In genomic region chr14:77638738-77639137, GRCh38 we compare ENCODE assay signal across 17 cellular contexts. TPM values are rescaled to one million over a fixed set of nuclear protein-coding genes. Genes with fewer than 3 reads are reported as not detected.
DNase-seq lines count a peak whose midpoint lies in the region; ATAC-seq and TF ChIP-seq lines count a peak whose summit lies in the region.
"Had no signal": no experiment of that assay in that cellular context is flagged by ENCODE, and none has a peak within 500 bp of the region (broad histone marks: within the 10 kb centered on the region; RNA-seq: fewer than 3 reads in every experiment).

No MANE protein-coding gene starts in this region.

- no peaks in the 10 kb centered on the region for H4K20me1 ChIP-seq in HCT116 (ENCODE audit: insufficient read depth)

- no peak overlapping the region for H2AFZ ChIP-seq in HCT116 (ENCODE audit: low read depth, low read length, poor library complexity, severe bottlenecking)

- H3K4me1 ChIP-seq in HCT116 (ENCODE audit: control insufficient read depth in 1 of 2, insufficient read depth in 2 of 2, low read length in 2 of 2): peaks cover 0 to 9% of the 10 kb centered on the region in 2 experiments; a peak in 3 of 4 replicates

- H3K36me3 ChIP-seq in HCT116 (ENCODE audit: control insufficient read depth in 1 of 2, insufficient read depth in 2 of 2, low read length in 2 of 2): no peaks in the 10 kb centered on the region
- H3K36me3 ChIP-seq: colonic mucosa, heart right ventricle had no signal

- intact Hi-C loops in HCT116 (cut with micrococcal nuclease): no loop called here

- no peaks in the 10 kb centered on the region for H3K9me2 ChIP-seq in HCT116 (ENCODE audit: insufficient read depth)

- H3K4me2 ChIP-seq in HCT116 (ENCODE audit: low read length): peak overlapping the region; percentile 29

- POLR2A ChIA-PET in HCT116 (lab: Charles Lee): no interaction called here

- no peaks in the 10 kb centered on the region for H3K79me2 ChIP-seq in HCT116 (ENCODE audit: insufficient read depth, low read length)

- H3K27ac ChIP-seq in HCT116 (ENCODE audit: low read depth, low read length): no peak overlapping the region
- H3K27ac ChIP-seq: colonic mucosa, heart right ventricle had no signal

- BruUV-seq in HCT116 (replicated peaks; lab: Mats Ljungman, UMichigan): no TSS peak

- TF ChIP-seq RAD21 in HCT116 (IDR thresholded peaks at IDR 0.05; ENCODE audit: low read depth): no peak

- TF ChIP-seq CTCF in HCT116 (IDR thresholded peaks at IDR 0.05 in 2 of 3, conservative IDR thresholded peaks at IDR 0.05 in 1 of 3; ENCODE audit: borderline replicate concordance in 1 of 3, insufficient read depth in 1 of 3, low read depth in 2 of 3, low read length in 2 of 3) (no peak), foreskin fibroblast (IDR thresholded peaks at IDR 0.05; ENCODE audit: low read depth, low read length) (no peak)

- H3K9me3 ChIP-seq in HCT116 (ENCODE audit: control insufficient read depth in 1 of 2, insufficient read depth in 1 of 2, low read depth in 1 of 2, low read length in 2 of 2): no peaks in the 10 kb centered on the region; a peak in 1 of 4 replicates
- H3K9me3 ChIP-seq: colonic mucosa had no signal

- CTCF ChIA-PET in HCT116 (lab: Charles Lee): no interaction called here

- RAD21 ChIA-PET in HCT116 (lab: Charles Lee; ENCODE audit: low non-redundant PET in 1 of 2, low total read pairs in 2 of 2, uncharacterized antibody in 2 of 2, unreplicated experiment in 2 of 2): no interaction called here

- no peak for DNase-seq in HCT116 (ENCODE audit: low read depth, low spot score)
- DNase-seq in T1000 (lab: John Stamatoyannopoulos, UW): peak; percentile 16
- peak; percentile 94 for DNase-seq in foreskin fibroblast
- DNase-seq in stromal cell of bone marrow (ENCODE audit: low read depth): peak; percentile 72
- DNase-seq in NCI-H1092 (lab: John Stamatoyannopoulos, UW): no peak
- DNase-seq: activated gamma-delta T cell treated with Interleukin-2 at 50 U/mL for 16 hours, colonic mucosa, DMS79 treated with DMSO at 0.1 percent for 48 hours, heart right ventricle, NCI-H1436, NCI-H82, posterior cingulate gyrus, substantia nigra, T-cell had no signal

- no peak for TF ChIP-seq POLR2A in HCT116 (IDR thresholded peaks at IDR 0.05; ENCODE audit: borderline replicate concordance, extremely low read depth, insufficient read depth, insufficient read length)

- no peak overlapping the region for H3K9ac ChIP-seq in HCT116 (ENCODE audit: low read length)

- ATAC-seq in HCT116 (no peak), HG02938 (IDR thresholded peaks at IDR 0.05; ENCODE audit: unreplicated experiment) (no peak), GM21737 (IDR thresholded peaks at IDR 0.05; ENCODE audit: unreplicated experiment) (no peak)
- ATAC-seq: heart right ventricle, T-cell had no signal

- H3K27me3 ChIP-seq in HCT116 (ENCODE audit: insufficient read depth, low read length): no peaks in the 10 kb centered on the region
- H3K27me3 ChIP-seq: colonic mucosa, heart right ventricle had no signal

- no peak overlapping the region for H3K4me3 ChIP-seq in HCT116 (replicated peaks in 1 of 2; ENCODE audit: low read depth in 1 of 2, low read length in 2 of 2)
- H3K4me3 ChIP-seq in foreskin fibroblast (ENCODE audit: low read depth in 1 of 2, low read length in 2 of 2): no peak overlapping the region
- H3K4me3 ChIP-seq: colonic mucosa, heart right ventricle, lung had no signal

TF ChIP-seq in HCT116, 20 proteins besides CTCF, POLR2A, EP300 and RAD21:
- no peak for TF ChIP-seq ATF3 (IDR thresholded peaks at IDR 0.05)
- TF ChIP-seq ZNF274 (IDR thresholded peaks at IDR 0.05; ENCODE audit: low read depth, low read length): no peak
- no peak for TF ChIP-seq EZH2phosphoT487 (IDR thresholded peaks at IDR 0.05; ENCODE audit: borderline replicate concordance)
- no peak for TF ChIP-seq REST (IDR thresholded peaks at IDR 0.05; ENCODE audit: low read depth)
- no peak for TF ChIP-seq CEBPB (IDR thresholded peaks at IDR 0.05; ENCODE audit: low read depth)
- TF ChIP-seq CBX3 (IDR thresholded peaks at IDR 0.05; ENCODE audit: low read depth): no peak
TF ChIP-seq in HCT116: peak in this region for 0.

RNA-seq across cellular contexts. Expression of gene SPTLC2, which starts 22.3 kb away (rescaled TPM):
- total RNA-seq in HCT116 (2021; ENCODE audit: unreplicated experiment): 44.7 TPM
- 17.3 and 17.7 TPM in 2 replicates for polyA plus RNA-seq in HCT116 (2012)

Comparison
In these comparisons a context has a peak if more than half of its experiments do, and no peak if none do; other contexts are left out.
1. DNase-seq: peak in T1000 (single experiment), foreskin fibroblast (2 of 2) and stromal cell of bone marrow (single experiment); none in HCT116 (single experiment) and NCI-H1092 (single experiment).